Comparison of ENCODE assay signal across 24 cellular contexts in the genomic region with DNA sequence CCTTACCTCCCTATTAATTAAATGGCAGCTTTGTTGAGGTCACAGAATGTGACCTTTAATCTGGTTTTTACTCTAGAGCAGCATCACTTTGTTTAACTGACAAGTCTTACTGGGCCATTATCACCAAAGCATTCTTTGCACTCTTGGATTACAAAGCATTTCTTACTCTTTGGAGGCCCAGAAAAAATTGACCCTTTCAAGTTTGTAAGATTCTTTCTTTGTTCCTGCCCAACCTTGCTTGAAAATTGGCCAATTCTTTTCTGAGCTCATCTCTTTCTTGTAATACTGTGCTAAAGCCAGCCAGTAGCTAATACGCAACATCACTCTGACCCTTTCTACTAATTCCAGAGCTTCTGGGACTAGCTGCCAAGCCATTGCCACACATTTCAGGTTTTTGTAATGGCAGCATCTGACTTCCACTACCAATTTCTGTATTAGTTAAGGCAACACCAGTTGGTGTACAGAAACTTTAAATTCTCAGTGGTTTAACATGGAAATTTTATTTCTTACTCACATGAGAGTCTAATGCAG.
"Had no signal": no experiment of that assay in that cellular context is flagged by ENCODE, and none has a peak within 500 bp of the region (broad histone marks: within the 10 kb centered on the region; RNA-seq: fewer than 3 reads in every experiment).

No MANE protein-coding gene starts in this region.

- H3K4me1 Mint-ChIP-seq: naive thymus-derived CD8-positive, alpha-beta T cell; stimulated activated effector memory CD8-positive, alpha-beta T cell treated with anti-CD3 and anti-CD28 coated beads, Interleukin-12 subunit alpha, Interleukin-12 subunit beta, amount 100 ng/mL, for 72 hours had no signal

- DNase-seq: dorsolateral prefrontal cortex; effector CD8-positive, alpha-beta T cell; endodermal cell; foreskin keratinocyte; heart left ventricle; kidney; naive thymus-derived CD8-positive, alpha-beta T cell; nephron progenitor cell; pancreas; sigmoid colon; stimulated activated CD4-positive, alpha-beta T cell treated with anti-CD3 and anti-CD28 coated beads, Interleukin-2, amount 100 ng/mL, for 24 hours; stimulated activated CD4-positive, alpha-beta T cell treated with anti-CD3 and anti-CD28 coated beads, Interleukin-4, amount 100 ng/mL, for 24 hours; stimulated activated naive CD4-positive, alpha-beta T cell treated with Interleukin-2 at 50 U/mL for 16 hours; stomach had no signal

- H3K4me3 ChIP-seq: dorsolateral prefrontal cortex, esophagus muscularis mucosa, gastroesophageal sphincter, heart left ventricle, hepatocyte, pancreas, right atrium auricular region, sigmoid colon, stomach, tibial artery had no signal

- H3K27me3 ChIP-seq: esophagus muscularis mucosa, gastroesophageal sphincter, hepatocyte, neutrophil, right atrium auricular region, sigmoid colon, stomach, tibial artery had no signal

- H3K27ac Mint-ChIP-seq: endodermal cell; naive thymus-derived CD8-positive, alpha-beta T cell; nephron progenitor cell; stimulated activated effector memory CD8-positive, alpha-beta T cell treated with anti-CD3 and anti-CD28 coated beads, Interleukin-12 subunit alpha, Interleukin-12 subunit beta, amount 100 ng/mL, for 72 hours; type B pancreatic cell had no signal

- H3K4me3 Mint-ChIP-seq: endodermal cell; naive thymus-derived CD8-positive, alpha-beta T cell; nephron progenitor cell; stimulated activated effector memory CD8-positive, alpha-beta T cell treated with anti-CD3 and anti-CD28 coated beads, Interleukin-12 subunit alpha, Interleukin-12 subunit beta, amount 100 ng/mL, for 72 hours; type B pancreatic cell had no signal

- H3K36me3 Mint-ChIP-seq: naive thymus-derived CD8-positive, alpha-beta T cell; stimulated activated effector memory CD8-positive, alpha-beta T cell treated with anti-CD3 and anti-CD28 coated beads, Interleukin-12 subunit alpha, Interleukin-12 subunit beta, amount 100 ng/mL, for 72 hours; type B pancreatic cell had no signal

- H3K36me3 ChIP-seq: esophagus muscularis mucosa, gastroesophageal sphincter, heart left ventricle, neutrophil, pancreas, right atrium auricular region, sigmoid colon, stomach, tibial artery had no signal

- H3K9me3 ChIP-seq: esophagus muscularis mucosa, gastroesophageal sphincter, heart left ventricle, neutrophil, pancreas, right atrium auricular region, sigmoid colon, stomach, tibial artery had no signal

- H3K4me1 ChIP-seq: foreskin keratinocyte, pancreas, right atrium auricular region, sigmoid colon, stomach had no signal

- H3K27ac ChIP-seq: dorsolateral prefrontal cortex, epithelial cell of prostate, esophagus muscularis mucosa, foreskin keratinocyte, gastroesophageal sphincter, heart left ventricle, hepatocyte, neutrophil, pancreas, right atrium auricular region, sigmoid colon, stomach, tibial artery had no signal

- ATAC-seq: foreskin keratinocyte; gastroesophageal sphincter; heart left ventricle; left lobe of liver; naive thymus-derived CD8-positive, alpha-beta T cell; pancreas; stimulated activated effector memory CD8-positive, alpha-beta T cell treated with anti-CD3 and anti-CD28 coated beads, Interleukin-12 subunit alpha, Interleukin-12 subunit beta, amount 100 ng/mL, for 72 hours had no signal
